ENCODE assay signal across 17 cellular contexts in genomic region chr15:22942877-22943276, GRCh38.
"Had no signal": no experiment of that assay in that cellular context is flagged by ENCODE, and none has a peak within 500 bp of the region (broad histone marks: within the 10 kb centered on the region; RNA-seq: fewer than 3 reads in every experiment).

No MANE protein-coding gene starts in this region.

- DNase-seq: activated naive CD8-positive, alpha-beta T cell treated with anti-CD3 and anti-CD28 coated beads for 36 hours; amygdala; central memory CD4-positive, alpha-beta T cell; cortex of kidney; effector CD8-positive, alpha-beta T cell; foreskin fibroblast; glutamatergic neuron; hypothalamus; kidney glomerular epithelial cell; left ventricle myocardium superior; natural killer cell; small intestine; stimulated activated CD4-positive, alpha-beta T cell treated with anti-CD3 and anti-CD28 coated beads, Interleukin-4, amount 100 ng/mL, for 24 hours; stimulated activated CD8-positive, alpha-beta memory T cell treated with anti-CD3 and anti-CD28 coated beads, Interleukin-4, amount 100 ng/mL, for 48 hours; stimulated activated naive CD8-positive, alpha-beta T cell treated with anti-CD3 and anti-CD28 coated beads, Interleukin-15, Interleukin-2, amounts not matched to agents 100 U/mL and 50 U/mL, for 24 hours; transverse colon had no signal

- H3K27ac ChIP-seq: transverse colon, vagina had no signal

- ATAC-seq: left ventricle myocardium superior; natural killer cell; stimulated activated naive CD8-positive, alpha-beta T cell treated with anti-CD3 and anti-CD28 coated beads, Interleukin-15, Interleukin-2, amounts not matched to agents 100 U/mL and 50 U/mL, for 24 hours had no signal

- H3K4me3 ChIP-seq: transverse colon, vagina had no signal

- H3K27me3 ChIP-seq: transverse colon, vagina had no signal

- H3K9me3 ChIP-seq: transverse colon, vagina had no signal
